ENCODE assay signal across 8 cellular contexts in genomic region chr6:163460307-163460782, GRCh38. TPM values are rescaled to one million over a fixed set of nuclear protein-coding genes. Genes with fewer than 3 reads are reported as not detected.
DNase-seq lines count a peak whose midpoint lies in the region; ATAC-seq and TF ChIP-seq lines count a peak whose summit lies in the region.

No MANE protein-coding gene starts in this region.

- H3K27me3 Mint-ChIP-seq in activated CD4-positive, alpha-beta T cell treated with anti-CD3 and anti-CD28 coated beads, Interleukin-2, amount 10 ng/mL, durations not matched to agents 24 days and 14 days = no peaks in the 10 kb centered on the region
- H3K27me3 Mint-ChIP-seq in endothelial cell (ENCODE audit: unreplicated experiment) = peaks cover 6% of the 10 kb centered on the region

- H3K27ac ChIP-seq in RWPE2 (ENCODE audit: poor library complexity, severe bottlenecking) = no peak overlapping the region

- TF ChIP-seq CTCF in RWPE2 (IDR thresholded peaks at IDR 0.05; ENCODE audit: poor library complexity, severe bottlenecking) = no peak
- TF ChIP-seq CTCF in epithelial cell of proximal tubule (conservative IDR thresholded peaks at IDR 0.05; ENCODE audit: low read depth, low read length) = no peak
- TF ChIP-seq CTCF in endothelial cell (IDR thresholded peaks at IDR 0.05; ENCODE audit: unreplicated experiment) = no peak

- H3K4me3 ChIP-seq in RWPE2 (ENCODE audit: severe bottlenecking) = peak overlapping the region; percentile 32
- peak overlapping the region; percentile 50 for H3K4me3 ChIP-seq in epithelial cell of proximal tubule (ENCODE audit: low read depth, low read length)

- H3K9me3 Mint-ChIP-seq in activated CD4-positive, alpha-beta T cell treated with anti-CD3 and anti-CD28 coated beads, Interleukin-2, amount 10 ng/mL, durations not matched to agents 24 days and 14 days = peaks cover 3% of the 10 kb centered on the region
- H3K9me3 Mint-ChIP-seq in endothelial cell (ENCODE audit: unreplicated experiment) = no peaks in the 10 kb centered on the region

- intact Hi-C loops in activated CD4-positive, alpha-beta T cell treated with anti-CD3 and anti-CD28 coated beads, Interleukin-2, amount 10 ng/mL, durations not matched to agents 24 days and 14 days (cut with micrococcal nuclease) = loop anchor here (1.0 kb wide), 1 partner anchor 42 kb away; no protein-coding TSS in a partner anchor

- no peaks in the 10 kb centered on the region for H3K9me3 ChIP-seq in RWPE2 (ENCODE audit: severe bottlenecking)

- H3K4me1 ChIP-seq in RWPE2 (ENCODE audit: insufficient read depth, poor library complexity, severe bottlenecking) = peaks cover 24% of the 10 kb centered on the region

- ATAC-seq in HG02763 (IDR thresholded peaks at IDR 0.05; ENCODE audit: unreplicated experiment) (peak; percentile 83), RWPE2 (ENCODE audit: low read depth) (peak; percentile 19; the same call in 1 of the 3 replicates)

- no peaks in the 10 kb centered on the region for H3K27me3 ChIP-seq in RWPE2 (ENCODE audit: insufficient read depth, poor library complexity, severe bottlenecking)

- H3K4me3 Mint-ChIP-seq in activated CD4-positive, alpha-beta T cell treated with anti-CD3 and anti-CD28 coated beads, Interleukin-2, amount 10 ng/mL, durations not matched to agents 24 days and 14 days = peak overlapping the region; percentile 86
- no peak overlapping the region for H3K4me3 Mint-ChIP-seq in endothelial cell (ENCODE audit: unreplicated experiment)

- peaks cover 22% of the 10 kb centered on the region for H3K36me3 ChIP-seq in RWPE2 (ENCODE audit: low read depth)

- peak; percentile 81 for DNase-seq in activated CD4-positive, alpha-beta T cell treated with anti-CD3 and anti-CD28 coated beads, Interleukin-2, amount 10 ng/mL, durations not matched to agents 24 days and 14 days
- no peak for DNase-seq in activated CD4-positive, alpha-beta T cell treated with anti-CD3 and anti-CD28 coated beads for 1 hour
- DNase-seq in RWPE2 (ENCODE audit: low spot score) = no peak
- DNase-seq in epithelial cell of proximal tubule (ENCODE audit: low read depth) = peak; percentile 42
- DNase-seq in renal cortical epithelial cell (ENCODE audit: low read depth) = peak; percentile 51
- DNase-seq in endothelial cell (ENCODE audit: low spot score) = no peak
- no peak for DNase-seq in effector CD4-positive, alpha-beta T cell

- peaks cover 58% of the 10 kb centered on the region for H3K4me1 Mint-ChIP-seq in activated CD4-positive, alpha-beta T cell treated with anti-CD3 and anti-CD28 coated beads, Interleukin-2, amount 10 ng/mL, durations not matched to agents 24 days and 14 days
- peaks cover 28% of the 10 kb centered on the region for H3K4me1 Mint-ChIP-seq in endothelial cell (ENCODE audit: unreplicated experiment)

- peak overlapping the region; percentile 90 for H3K27ac Mint-ChIP-seq in activated CD4-positive, alpha-beta T cell treated with anti-CD3 and anti-CD28 coated beads, Interleukin-2, amount 10 ng/mL, durations not matched to agents 24 days and 14 days
- no peak overlapping the region for H3K27ac Mint-ChIP-seq in endothelial cell (ENCODE audit: unreplicated experiment)

- peaks cover 28% of the 10 kb centered on the region for H3K36me3 Mint-ChIP-seq in activated CD4-positive, alpha-beta T cell treated with anti-CD3 and anti-CD28 coated beads, Interleukin-2, amount 10 ng/mL, durations not matched to agents 24 days and 14 days (ENCODE audit: low read depth)
- peaks cover 12% of the 10 kb centered on the region for H3K36me3 Mint-ChIP-seq in endothelial cell (ENCODE audit: low read depth, unreplicated experiment)

RNA-seq across cellular contexts. Expression of gene QKI, which starts 45.8 kb away (rescaled TPM):
- total RNA-seq in activated CD4-positive, alpha-beta T cell treated with anti-CD3 and anti-CD28 coated beads, Interleukin-2, amount 10 ng/mL, durations not matched to agents 24 days and 14 days = 69.3 and 79.7 TPM in 2 replicates
- total RNA-seq in epithelial cell of proximal tubule (95.0 and 140 TPM in 2 replicates), renal cortical epithelial cell (92.6 and 218 TPM in 2 replicates), endothelial cell (ENCODE audit: unreplicated experiment) (326 TPM)

Comparison
In these comparisons a context has a peak if more than half of its experiments do, and no peak if none do; other contexts are left out.
1. DNase-seq: peak in activated CD4-positive, alpha-beta T cell treated with anti-CD3 and anti-CD28 coated beads, Interleukin-2, amount 10 ng/mL, durations not matched to agents 24 days and 14 days (single experiment), epithelial cell of proximal tubule (single experiment) and renal cortical epithelial cell (single experiment); none in activated CD4-positive, alpha-beta T cell treated with anti-CD3 and anti-CD28 coated beads for 1 hour (single experiment), RWPE2 (single experiment), endothelial cell (single experiment) and effector CD4-positive, alpha-beta T cell (single experiment).